In the genomic region with DNA sequence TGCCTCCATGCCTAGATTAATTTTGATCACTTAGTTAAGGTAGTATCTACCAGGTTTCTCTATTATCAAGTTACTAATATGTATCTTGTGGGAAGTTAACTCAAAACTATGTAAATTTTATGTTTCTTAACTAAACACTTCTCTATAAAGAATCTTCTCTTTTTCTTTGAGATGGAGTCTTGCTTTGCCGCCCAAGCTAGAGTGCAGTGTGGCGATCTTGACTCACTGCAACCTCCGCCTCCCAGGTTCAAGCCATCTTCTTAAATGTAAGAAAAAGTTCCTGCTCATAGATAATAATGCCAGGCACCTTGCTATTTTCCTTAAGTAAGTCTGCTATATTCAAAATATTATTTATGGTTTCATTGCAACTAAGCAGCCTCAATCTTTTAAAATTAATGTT, we compare ENCODE assay signal across 27 cellular contexts. TPM values are rescaled to one million over a fixed set of nuclear protein-coding genes. Genes with fewer than 3 reads are reported as not detected.
DNase-seq lines count a peak whose midpoint lies in the region; ATAC-seq, FAIRE-seq and TF ChIP-seq lines count a peak whose summit lies in the region.
"Had no signal": no experiment of that assay in that cellular context is flagged by ENCODE, and none has a peak within 500 bp of the region (broad histone marks: within the 10 kb centered on the region; RNA-seq: fewer than 3 reads in every experiment).

No MANE protein-coding gene starts in this region.

- 93% methylated on average over 3 of the region's 3 CpGs for WGBS in GM12878 (ENCODE audit: insufficient coverage, insufficient replicate concordance, low lambda C conversion rate, missing lambda C conversion rate)

- no peak overlapping the region for H3K4me3 ChIP-seq in GM12878
- H3K4me3 ChIP-seq: hepatocyte, neural progenitor cell, prostate gland, SJSA1, uterus had no signal

- DNase-seq in activated naive CD4-positive, alpha-beta T cell treated with anti-CD3 and anti-CD28 coated beads for 36 hours = no peak
- DNase-seq in activated naive CD4-positive, alpha-beta T cell treated with anti-CD3 and anti-CD28 coated beads, Interleukin-2, amount 50 U/mL, for 16 hours = no peak
- no peak for DNase-seq in GM12878 (ENCODE audit: low read depth, low spot score)
- no peak for DNase-seq in stimulated activated effector memory CD8-positive, alpha-beta T cell treated with anti-CD3 and anti-CD28 coated beads, Interleukin-12 subunit alpha, Interleukin-12 subunit beta, amount 100 ng/mL, for 72 hours (ENCODE audit: low spot score in 2 of 2)
- no peak for DNase-seq in D341Med (ENCODE audit: low spot score)
- no peak for DNase-seq in T-cell
- DNase-seq: activated naive CD8-positive, alpha-beta T cell treated with anti-CD3 and anti-CD28 coated beads, Interleukin-2, amount 10 ng/mL, durations not matched to agents 7 days and 5 days; activated T-cell treated with anti-CD3 and anti-CD28 coated beads, Interleukin-2, amount 50 U/mL, for 4 hours; DMS79; effector CD8-positive, alpha-beta T cell; foreskin melanocyte; immature natural killer cell; midbrain; NCI-H1092 treated with DMSO at 0.1 percent for 48 hours; NCI-H2081 treated with DMSO at 0.1 percent for 48 hours; T-helper 2 cell; uterus had no signal

- peaks cover 67% of the 10 kb centered on the region for H3K4me1 Mint-ChIP-seq in activated naive CD4-positive, alpha-beta T cell treated with anti-CD3 and anti-CD28 coated beads for 36 hours (ENCODE audit: low read depth)
- H3K4me1 Mint-ChIP-seq in IgD-negative memory B cell (peaks cover 53 to 55% (median 54%) of the 10 kb centered on the region in 3 donors), T-cell (peaks cover 76 to 79% (median 79%) of the 10 kb centered on the region in 3 donors)
- H3K4me1 Mint-ChIP-seq in stimulated activated effector memory CD8-positive, alpha-beta T cell treated with anti-CD3 and anti-CD28 coated beads, Interleukin-12 subunit alpha, Interleukin-12 subunit beta, amount 100 ng/mL, for 72 hours = peaks cover 54% of the 10 kb centered on the region
- H3K4me1 Mint-ChIP-seq: neural progenitor cell had no signal

- H3K27me3 Mint-ChIP-seq in activated naive CD4-positive, alpha-beta T cell treated with anti-CD3 and anti-CD28 coated beads for 36 hours (ENCODE audit: low read depth) = no peaks in the 10 kb centered on the region
- no peaks in the 10 kb centered on the region for H3K27me3 Mint-ChIP-seq in IgD-negative memory B cell
- no peaks in the 10 kb centered on the region for H3K27me3 Mint-ChIP-seq in T-cell
- H3K27me3 Mint-ChIP-seq: activated naive CD8-positive, alpha-beta T cell treated with anti-CD3 and anti-CD28 coated beads, Interleukin-2, amount 10 ng/mL, durations not matched to agents 7 days and 5 days had no signal

- H3K36me3 Mint-ChIP-seq in activated naive CD4-positive, alpha-beta T cell treated with anti-CD3 and anti-CD28 coated beads for 36 hours (ENCODE audit: low read depth) = peaks cover 29% of the 10 kb centered on the region
- H3K36me3 Mint-ChIP-seq in IgD-negative memory B cell (peaks cover 11% of the 10 kb centered on the region), T-cell (peaks cover 33% of the 10 kb centered on the region)
- peaks cover 64% of the 10 kb centered on the region for H3K36me3 Mint-ChIP-seq in stimulated activated effector memory CD8-positive, alpha-beta T cell treated with anti-CD3 and anti-CD28 coated beads, Interleukin-12 subunit alpha, Interleukin-12 subunit beta, amount 100 ng/mL, for 72 hours

- FAIRE-seq in GM12878 (lab: Jason Lieb, UNC) = no peak
- FAIRE-seq: HTR-8/SVneo, RCC 7860 had no signal

- H3K4me2 ChIP-seq in GM12878 (ENCODE audit: control insufficient read depth, insufficient read depth) = no peak overlapping the region
- H3K4me2 ChIP-seq: hepatocyte, neural progenitor cell had no signal

- no peaks in the 10 kb centered on the region for H3K9me3 Mint-ChIP-seq in activated naive CD4-positive, alpha-beta T cell treated with anti-CD3 and anti-CD28 coated beads for 36 hours
- H3K9me3 Mint-ChIP-seq in IgD-negative memory B cell (no peaks in the 10 kb centered on the region), T-cell (no peaks in the 10 kb centered on the region)
- no peaks in the 10 kb centered on the region for H3K9me3 Mint-ChIP-seq in stimulated activated effector memory CD8-positive, alpha-beta T cell treated with anti-CD3 and anti-CD28 coated beads, Interleukin-12 subunit alpha, Interleukin-12 subunit beta, amount 100 ng/mL, for 72 hours
- H3K9me3 Mint-ChIP-seq: activated T-cell treated with anti-CD3 and anti-CD28 coated beads, Interleukin-2, amount 50 U/mL, for 4 hours; immature natural killer cell had no signal

- SMC1A ChIA-PET in GM12878 (lab: Charles Lee; ENCODE audit: uncharacterized antibody, unreplicated experiment) = interaction anchor here (0.9 to 3.2 kb wide), 13 partner anchors 9 to 93 kb away, joined by 3 to 24 read pairs (median 7); partner anchors contain the start of gene ELF1

- no peak overlapping the region for H2AFZ ChIP-seq in GM12878 (ENCODE audit: control insufficient read depth, low read depth, low read length)
- H2AFZ ChIP-seq: hepatocyte, neural progenitor cell had no signal

- CTCF ChIA-PET in activated naive CD4-positive, alpha-beta T cell treated with anti-CD3 and anti-CD28 coated beads for 36 hours (lab: Charles Lee) = interaction anchor here (1.0 to 1.4 kb wide), 3 partner anchors 9 to 183 kb away, joined by 4 to 5 read pairs (median 4); no protein-coding TSS in a partner anchor
- CTCF ChIA-PET in GM12878 (lab: Yijun Ruan, JAX) (interaction anchor here (1.1 to 3.5 kb wide), 6 partner anchors 12 to 114 kb away, joined by 3 to 20 read pairs (median 6); no protein-coding TSS in a partner anchor), T-cell (lab: Charles Lee) (interaction anchor here (1.0 to 1.2 kb wide), 2 partner anchors 12 to 14 kb away, joined by 3 to 4 read pairs; no protein-coding TSS in a partner anchor)

- peaks cover 4 to 10% of the 10 kb centered on the region in 2 experiments; a peak in 2 of 4 replicates for H3K36me3 ChIP-seq in GM12878 (ENCODE audit: control insufficient read depth in 2 of 2, insufficient read depth in 2 of 2, low read length in 1 of 2)
- H3K36me3 ChIP-seq: neural progenitor cell, prostate gland, SJSA1, uterus had no signal

- no peaks in the 10 kb centered on the region for H3K9me3 ChIP-seq in GM12878 (replicated peaks; ENCODE audit: control insufficient read depth, insufficient read depth, low read length)
- H3K9me3 ChIP-seq: prostate gland, SJSA1, uterus had no signal

- H3K27ac ChIP-seq in GM12878 (ENCODE audit: control insufficient read depth, insufficient read depth) = peak overlapping the region; percentile 71; the same call in 1 of the 2 replicates
- H3K27ac ChIP-seq: hepatocyte, neural progenitor cell, prostate gland, SJSA1, uterus, VCaP had no signal

- ATAC-seq in GM12878 = no peak
- ATAC-seq in stimulated activated effector memory CD8-positive, alpha-beta T cell treated with anti-CD3 and anti-CD28 coated beads, Interleukin-12 subunit alpha, Interleukin-12 subunit beta, amount 100 ng/mL, for 72 hours = no peak
- no peak for ATAC-seq in HG02678 (IDR thresholded peaks at IDR 0.05; ENCODE audit: unreplicated experiment)
- no peak for ATAC-seq in T-cell (replicated peaks in 1 of 4)
- ATAC-seq: activated T-cell treated with anti-CD3 and anti-CD28 coated beads, Interleukin-2, amount 50 U/mL, for 4 hours; esophagus mucosa had no signal

- in situ Hi-C loops in GM12878 (cut with MboI) = no loop called here

- no peak for TF ChIP-seq EP300 in GM12878 (IDR thresholded peaks at IDR 0.05; ENCODE audit: borderline replicate concordance in 1 of 2, control insufficient read depth in 1 of 2, low read depth in 2 of 2, low read length in 2 of 2)

- peaks cover 6% of the 10 kb centered on the region; the same call in 1 of the 2 replicates for H4K20me1 ChIP-seq in GM12878 (ENCODE audit: control insufficient read depth, insufficient read depth)

- intact Hi-C loops in activated naive CD4-positive, alpha-beta T cell treated with anti-CD3 and anti-CD28 coated beads for 36 hours (cut with micrococcal nuclease) = loop anchor here (2.0 kb wide), 1 partner anchor 16 kb away; no protein-coding TSS in a partner anchor
- intact Hi-C loops in GM12878 (cut with micrococcal nuclease; ENCODE audit: unreplicated experiment) = no loop called here

- peak overlapping the region; percentile 4 for H3K27ac Mint-ChIP-seq in activated naive CD4-positive, alpha-beta T cell treated with anti-CD3 and anti-CD28 coated beads for 36 hours
- H3K27ac Mint-ChIP-seq in IgD-negative memory B cell (peak overlapping the region; percentile 20 to 86 (median 85)), T-cell (peak overlapping the region in 1 of 2 donors; percentile 61)
- peak overlapping the region; percentile 8 for H3K27ac Mint-ChIP-seq in stimulated activated effector memory CD8-positive, alpha-beta T cell treated with anti-CD3 and anti-CD28 coated beads, Interleukin-12 subunit alpha, Interleukin-12 subunit beta, amount 100 ng/mL, for 72 hours
- H3K27ac Mint-ChIP-seq: neural progenitor cell had no signal

- no TSS peak for BruUV-seq in GM12878 (replicated peaks; lab: Mats Ljungman, UMichigan)

- H3K4me1 ChIP-seq in GM12878 (ENCODE audit: control insufficient read depth, insufficient read depth, low read length) = peaks cover 32% of the 10 kb centered on the region
- H3K4me1 ChIP-seq: neural progenitor cell, uterus had no signal

- POLR2A ChIA-PET in GM12878 (lab: Charles Lee) (interaction anchor here (0.7 to 1.7 kb wide), 4 partner anchors 9 to 25 kb away, joined by 3 to 6 read pairs (median 4); no protein-coding TSS in a partner anchor), T-cell (lab: Charles Lee) (interaction anchor here in 1 of 2 donors (1.0 kb wide), 2 partner anchors 18 to 58 kb away, joined by 3 read pairs; partner anchors contain the start of gene ELF1)

- no peak overlapping the region for H3K9ac ChIP-seq in GM12878 (ENCODE audit: control insufficient read depth, insufficient read depth, low read length)
- H3K9ac ChIP-seq: neural progenitor cell had no signal

- peaks cover 74% of the 10 kb centered on the region for H3K79me2 ChIP-seq in GM12878 (ENCODE audit: control insufficient read depth, insufficient read depth, low read length)

- RAD21 ChIA-PET in GM12878 (lab: Charles Lee; ENCODE audit: unreplicated experiment) = interaction anchor here (1.0 to 2.7 kb wide), 6 partner anchors 8 to 69 kb away, joined by 3 to 13 read pairs (median 4); no protein-coding TSS in a partner anchor

- no peaks in the 10 kb centered on the region for H3K27me3 ChIP-seq in GM12878 (replicated peaks in 1 of 2; ENCODE audit: control insufficient read depth in 2 of 2, insufficient read depth in 2 of 2, low read length in 1 of 2)
- H3K27me3 ChIP-seq: hepatocyte, neural progenitor cell, SJSA1, uterus had no signal

- TF ChIP-seq CTCF in GM12878 (IDR thresholded peaks at IDR 0.05 in 2 of 3, conservative IDR thresholded peaks at IDR 0.05 in 1 of 3; ENCODE audit: control insufficient read depth in 2 of 3, extremely low read depth in 1 of 3, insufficient read depth in 1 of 3, low read depth in 3 of 3, low read length in 3 of 3) = no peak

- no peak for TF ChIP-seq RAD21 in GM12878 (IDR thresholded peaks at IDR 0.05; ENCODE audit: insufficient read depth, low read depth, low read length)

- H3K4me3 Mint-ChIP-seq in activated naive CD4-positive, alpha-beta T cell treated with anti-CD3 and anti-CD28 coated beads for 36 hours = no peak overlapping the region
- peak overlapping the region in 3 of 4 donors; percentile 58 to 89 (median 87) for H3K4me3 Mint-ChIP-seq in IgD-negative memory B cell
- H3K4me3 Mint-ChIP-seq in stimulated activated effector memory CD8-positive, alpha-beta T cell treated with anti-CD3 and anti-CD28 coated beads, Interleukin-12 subunit alpha, Interleukin-12 subunit beta, amount 100 ng/mL, for 72 hours = no peak overlapping the region
- no peak overlapping the region for H3K4me3 Mint-ChIP-seq in T-cell
- H3K4me3 Mint-ChIP-seq: neural progenitor cell had no signal

- no peak for TF ChIP-seq POLR2A in GM12878 (IDR thresholded peaks at IDR 0.05; ENCODE audit: low read depth, low read length)

RNA-seq across cellular contexts. Expression of gene ELF1, which starts 58.4 kb away (rescaled TPM):
- total RNA-seq in activated naive CD4-positive, alpha-beta T cell treated with anti-CD3 and anti-CD28 coated beads for 36 hours = 10 to 100 TPM; 61.7 to 62.3 TPM
- polyA plus RNA-seq in IgD-negative memory B cell = 148 TPM
- total RNA-seq in GM12878 (2013; cell fraction: nucleolus; rRNA removed) = 78.0 and 86.2 TPM in 2 replicates
- 45.7 and 49.2 TPM in 2 replicates for total RNA-seq in GM12878 (2014; rRNA removed)
- 55.1 and 59.4 TPM in 2 replicates for total RNA-seq in GM12878 (2014; rRNA removed; fragmentation: Illumina TruSeq; extraction: Trizol)
- 70.5 and 74.2 TPM in 2 replicates for total RNA-seq in GM12878 (2021)
- 22.7 TPM for polyA plus RNA-seq in GM12878 (2011; ENCODE audit: low read depth)
- polyA plus RNA-seq in GM12878 (2011; rRNA removed) = 83.5 and 97.6 TPM in 2 replicates
- polyA plus RNA-seq in GM12878 (2011; cell fraction: cytosol; rRNA removed) = 55.7 and 60.5 TPM in 2 replicates
- 49.6 and 50.3 TPM in 2 replicates for polyA plus RNA-seq in GM12878 (2011; cell fraction: nucleus; rRNA removed)
- polyA plus RNA-seq in GM12878 (2012) = 35.2 and 60.8 TPM in 2 replicates
- 91.6 and 118 TPM in 2 replicates for polyA plus RNA-seq in GM12878 (2014; fragmentation: Illumina TruSeq; extraction: Trizol)
- 10 to 100 TPM; 43.3 to 43.5 TPM for polyA plus RNA-seq in GM12878 (2014; fragmentation: Nextera tagmentation; extraction: Ambion mirVana)
- polyA plus RNA-seq in GM12878 (2014; rRNA removed) = 46.8 and 47.9 TPM in 2 replicates
- polyA plus RNA-seq in GM12878 (2016; fragmentation: Nextera tagmentation; extraction: Ambion mirVana) = 10 to 100 TPM; 56.2 to 64.0 TPM
- polyA minus RNA-seq in GM12878 (2011; rRNA and poly(A)+ RNA removed) = 93.0 and 151 TPM in 2 replicates
- polyA minus RNA-seq in GM12878 (2011; cell fraction: cytosol; rRNA and poly(A)+ RNA removed) = 33.3 and 41.4 TPM in 2 replicates
- 49.9 and 69.4 TPM in 2 replicates for polyA minus RNA-seq in GM12878 (2011; cell fraction: nucleus; rRNA and poly(A)+ RNA removed)
- total RNA-seq in T-cell = 100 to 1,000 TPM; 133 to 221 (median 146) TPM

Comparison
In these comparisons a context has a peak if more than half of its experiments do, and no peak if none do; other contexts are left out.
1. H3K4me3 Mint-ChIP-seq: peak in IgD-negative memory B cell (3 of 4); none in activated naive CD4-positive, alpha-beta T cell treated with anti-CD3 and anti-CD28 coated beads for 36 hours (single experiment), stimulated activated effector memory CD8-positive, alpha-beta T cell treated with anti-CD3 and anti-CD28 coated beads, Interleukin-12 subunit alpha, Interleukin-12 subunit beta, amount 100 ng/mL, for 72 hours (single experiment) and T-cell (0 of 3).